Comparison of ENCODE assay signal across 9 cellular contexts in the genomic region with DNA sequence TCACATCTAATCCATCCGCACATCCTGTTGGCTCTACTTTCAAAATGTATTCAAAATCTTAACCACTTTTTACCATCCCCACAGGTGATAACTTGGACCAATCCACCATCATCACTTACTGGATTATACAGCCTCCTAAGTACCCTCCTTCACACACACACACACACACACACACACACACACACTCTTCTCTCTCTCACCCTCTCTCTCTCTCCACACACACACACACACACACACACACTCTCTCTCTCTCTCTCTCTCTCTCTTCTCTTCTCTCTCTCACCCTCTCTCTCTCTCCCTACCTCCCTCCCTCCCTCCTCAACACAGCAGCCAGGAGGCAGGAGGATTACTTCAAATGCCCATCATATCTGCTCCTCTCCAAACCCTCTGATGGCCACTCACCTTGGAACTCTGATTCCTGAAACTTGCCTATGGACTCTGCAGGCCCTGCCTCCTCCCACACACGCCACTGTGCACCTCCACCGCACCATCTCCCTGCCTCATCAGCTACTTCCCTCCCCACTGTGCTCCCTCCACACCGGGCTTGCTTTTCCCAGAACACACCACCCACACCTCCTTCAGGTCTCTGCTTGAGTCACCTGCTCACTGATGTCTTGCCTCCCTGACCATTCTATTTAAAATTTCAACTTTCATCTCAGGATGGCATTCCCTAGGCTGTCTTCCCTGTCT. TPM values are rescaled to one million over a fixed set of nuclear protein-coding genes. Genes with fewer than 3 reads are reported as not detected.
DNase-seq lines count a peak whose midpoint lies in the region; ATAC-seq, FAIRE-seq and TF ChIP-seq lines count a peak whose summit lies in the region.
"Had no signal": no experiment of that assay in that cellular context is flagged by ENCODE, and none has a peak within 500 bp of the region (broad histone marks: within the 10 kb centered on the region; RNA-seq: fewer than 3 reads in every experiment).

No MANE protein-coding gene starts in this region.

- H3K4me1 ChIP-seq in adrenal gland (replicated peaks in 1 of 2) (peaks cover 0 to 12% of the 10 kb centered on the region in 2 donors), kidney (ENCODE audit: control insufficient read depth in 1 of 2, insufficient read depth in 1 of 2, low read depth in 1 of 2, low read length in 2 of 2) (no peaks in the 10 kb centered on the region)

- H3K27me3 ChIP-seq in adrenal gland: no peaks in the 10 kb centered on the region

- H3K4me3 ChIP-seq in adrenal gland (no peak overlapping the region), kidney (ENCODE audit: low read length in 2 of 2) (no peak overlapping the region)

- H3K27me3 Mint-ChIP-seq in activated CD8-positive, alpha-beta memory T cell treated with anti-CD3 and anti-CD28 coated beads, Interleukin-2, amount 10 ng/mL, durations not matched to agents 7 days and 5 days: no peaks in the 10 kb centered on the region
- no peaks in the 10 kb centered on the region for H3K27me3 Mint-ChIP-seq in type B pancreatic cell

- intact Hi-C loops in adrenal gland (cut with DNase I) (no loop called here), kidney (cut with DNase I) (no loop called here)

- FAIRE-seq in kidney (lab: Jason Lieb, UNC): no peak

- H3K9me3 ChIP-seq in adrenal gland (replicated peaks in 1 of 3) (no peaks in the 10 kb centered on the region), kidney (ENCODE audit: control insufficient read depth in 1 of 2, low read length in 2 of 2) (no peaks in the 10 kb centered on the region)

- peak; percentile 55 for DNase-seq in activated CD8-positive, alpha-beta memory T cell treated with anti-CD3 and anti-CD28 coated beads, Interleukin-2, amount 10 ng/mL, durations not matched to agents 7 days and 5 days
- no peak for DNase-seq in activated CD8-positive, alpha-beta memory T cell treated with anti-CD3 and anti-CD28 coated beads for 24 hours
- no peak for DNase-seq in adrenal gland
- DNase-seq in kidney: no peak
- no peak for DNase-seq in COLO668 (lab: John Stamatoyannopoulos, UW; ENCODE audit: unreplicated experiment)
- DNase-seq in type B pancreatic cell (ENCODE audit: extremely low spot score, unreplicated experiment): no peak
- DNase-seq in activated CD4-positive, alpha-beta T cell treated with anti-CD3 and anti-CD28 coated beads, Interleukin-2, amount 50 U/mL, for 4 hours: no peak
- DNase-seq: ACHN had no signal

- no peak for TF ChIP-seq POLR2A in adrenal gland (IDR thresholded peaks at IDR 0.05)

- H3K36me3 ChIP-seq in adrenal gland (replicated peaks in 1 of 2): no peaks in the 10 kb centered on the region
- no peaks in the 10 kb centered on the region for H3K36me3 ChIP-seq in kidney (ENCODE audit: control insufficient read depth in 1 of 2, insufficient read depth in 2 of 2, low read length in 2 of 2)

- peaks cover 37% of the 10 kb centered on the region for H3K36me3 Mint-ChIP-seq in activated CD8-positive, alpha-beta memory T cell treated with anti-CD3 and anti-CD28 coated beads, Interleukin-2, amount 10 ng/mL, durations not matched to agents 7 days and 5 days
- peaks cover 5% of the 10 kb centered on the region for H3K36me3 Mint-ChIP-seq in type B pancreatic cell

- peaks cover under 1% of the 10 kb centered on the region for H3K9me3 Mint-ChIP-seq in activated CD8-positive, alpha-beta memory T cell treated with anti-CD3 and anti-CD28 coated beads, Interleukin-2, amount 10 ng/mL, durations not matched to agents 7 days and 5 days (ENCODE audit: low read depth)
- no peaks in the 10 kb centered on the region for H3K9me3 Mint-ChIP-seq in type B pancreatic cell

- no peak overlapping the region for H3K27ac Mint-ChIP-seq in activated CD8-positive, alpha-beta memory T cell treated with anti-CD3 and anti-CD28 coated beads, Interleukin-2, amount 10 ng/mL, durations not matched to agents 7 days and 5 days
- H3K27ac Mint-ChIP-seq in type B pancreatic cell: no peak overlapping the region

- CTCF ChIA-PET in activated CD8-positive, alpha-beta memory T cell treated with anti-CD3 and anti-CD28 coated beads, Interleukin-2, amount 10 ng/mL, durations not matched to agents 7 days and 5 days (lab: Charles Lee): interaction anchor here (1.4 to 4.4 kb wide), 5 partner anchors 11 to 86 kb away, joined by 4 to 32 read pairs (median 9); a partner anchor contains a TSS

- peaks cover 64% of the 10 kb centered on the region for H3K4me1 Mint-ChIP-seq in activated CD8-positive, alpha-beta memory T cell treated with anti-CD3 and anti-CD28 coated beads, Interleukin-2, amount 10 ng/mL, durations not matched to agents 7 days and 5 days
- H3K4me1 Mint-ChIP-seq in type B pancreatic cell (ENCODE audit: unreplicated experiment): peaks cover 5% of the 10 kb centered on the region

- peak; percentile 32 for ATAC-seq in activated CD8-positive, alpha-beta memory T cell treated with anti-CD3 and anti-CD28 coated beads, Interleukin-2, amount 10 ng/mL, durations not matched to agents 7 days and 5 days

- peak overlapping the region in 4 of 5 donors; percentile 5 to 80 (median 63) for H3K27ac ChIP-seq in adrenal gland
- H3K27ac ChIP-seq in kidney (ENCODE audit: low read depth in 2 of 2, low read length in 2 of 2): peak overlapping the region; percentile 23 to 28
- peak overlapping the region; percentile 80 for H3K27ac ChIP-seq in temporal lobe (ENCODE audit: low read depth, low read length)

- WGBS in adrenal gland, 4 donors: 69 to 87% (median 80%) methylated on average over 4 of the region's 4 CpGs

- TF ChIP-seq CTCF in adrenal gland (IDR thresholded peaks at IDR 0.05): no peak
- TF ChIP-seq CTCF in kidney (IDR thresholded peaks at IDR 0.05; ENCODE audit: borderline replicate concordance, extremely low read depth, insufficient read depth): no peak
- TF ChIP-seq CTCF in type B pancreatic cell (conservative IDR thresholded peaks at IDR 0.05): no peak

- no peak overlapping the region for H3K4me3 Mint-ChIP-seq in activated CD8-positive, alpha-beta memory T cell treated with anti-CD3 and anti-CD28 coated beads, Interleukin-2, amount 10 ng/mL, durations not matched to agents 7 days and 5 days
- no peak overlapping the region for H3K4me3 Mint-ChIP-seq in type B pancreatic cell

- no peak overlapping the region for H3K9ac ChIP-seq in kidney (ENCODE audit: low read length in 2 of 2)

RNA-seq across cellular contexts. Expression of a gene that starts 39.7 kb away (rescaled TPM):
- total RNA-seq in activated CD8-positive, alpha-beta memory T cell treated with anti-CD3 and anti-CD28 coated beads, Interleukin-2, amount 10 ng/mL, durations not matched to agents 7 days and 5 days: 10 to 100 TPM; 17.0 to 22.5 TPM
- 10 to 100 TPM in 6 of 8 donors, 1 to 10 TPM in 2; 9.8 to 29.0 (median 15.2) TPM for total RNA-seq in adrenal gland
- 10 to 100 TPM; 14.0 to 36.4 (median 20.0) TPM for polyA plus RNA-seq in adrenal gland
- 19.6 TPM for total RNA-seq in kidney
- 17.0 TPM for polyA plus RNA-seq in kidney (ENCODE audit: insufficient read depth, low read depth, low replicate concordance)
- total RNA-seq in temporal lobe: 28.5 TPM
- 2.6 and 21.5 TPM in 2 replicates for total RNA-seq in type B pancreatic cell (ENCODE audit: low replicate concordance)

Comparison
In these comparisons a context has a peak if more than half of its experiments do, and no peak if none do; other contexts are left out.
1. H3K27ac ChIP-seq: peak in every context shown above with its lines; median percentile 80 in temporal lobe; 63 in adrenal gland; 26 in kidney.